In the genomic region with DNA sequence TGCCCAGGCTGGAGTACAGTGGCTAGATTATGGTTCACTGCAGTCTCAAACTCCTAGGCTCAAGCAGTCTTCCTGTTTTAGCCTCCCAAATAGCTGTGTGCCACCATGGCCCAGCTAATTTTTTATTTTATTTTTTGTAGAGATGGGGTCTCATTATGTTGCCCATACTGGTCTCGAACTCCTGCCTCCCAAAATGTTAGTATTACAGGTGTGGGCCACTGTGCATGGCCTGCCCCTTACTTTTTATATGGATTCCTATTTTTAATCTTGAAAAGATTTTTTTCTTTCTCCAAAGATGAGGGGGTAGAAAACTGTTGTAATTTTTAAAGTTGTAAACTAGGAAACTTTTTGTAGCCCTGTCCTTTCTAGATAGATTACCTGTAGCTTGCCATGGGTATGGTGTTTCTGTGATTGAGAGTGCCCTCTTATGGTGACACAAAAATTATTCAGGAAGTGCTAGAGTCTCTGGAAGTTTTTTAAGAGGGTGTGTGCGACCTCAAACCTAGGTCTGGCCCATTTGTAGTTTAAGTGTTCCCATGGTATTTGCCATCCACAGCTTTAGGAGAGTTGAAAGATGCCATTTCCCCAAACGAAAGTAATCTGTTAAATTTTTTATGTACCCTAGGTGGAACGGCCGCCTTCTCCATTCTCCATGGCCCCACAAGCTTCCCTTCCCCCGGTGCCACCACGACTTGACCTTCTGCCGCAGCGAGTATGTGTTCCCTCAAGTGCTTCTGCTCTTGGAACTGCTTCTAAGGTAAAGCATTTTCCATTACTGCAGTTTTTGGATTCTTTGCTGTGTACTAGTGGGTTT, we compare ENCODE assay signal across 8 cellular contexts. TPM values are rescaled to one million over a fixed set of nuclear protein-coding genes. Genes with fewer than 3 reads are reported as not detected.
DNase-seq lines count a peak whose midpoint lies in the region; ATAC-seq and TF ChIP-seq lines count a peak whose summit lies in the region.

No MANE protein-coding gene starts in this region.

- H3K9me3 Mint-ChIP-seq in natural killer cell = no peaks in the 10 kb centered on the region
- no peaks in the 10 kb centered on the region for H3K9me3 Mint-ChIP-seq in natural killer cell treated with Interleukin-12 subunit alpha and Interleukin-12 subunit beta and Interleukin-15 and Interleukin-18, amount 100 ng/mL, for 72 hours

- H3K27me3 Mint-ChIP-seq in natural killer cell (ENCODE audit: low read depth in 2 of 2) = no peaks in the 10 kb centered on the region
- no peaks in the 10 kb centered on the region for H3K27me3 Mint-ChIP-seq in natural killer cell treated with Interleukin-12 subunit alpha and Interleukin-12 subunit beta and Interleukin-15 and Interleukin-18, amount 100 ng/mL, for 72 hours

- peaks cover 10% of the 10 kb centered on the region for H3K36me3 Mint-ChIP-seq in natural killer cell
- peaks cover 20% of the 10 kb centered on the region for H3K36me3 Mint-ChIP-seq in natural killer cell treated with Interleukin-12 subunit alpha and Interleukin-12 subunit beta and Interleukin-15 and Interleukin-18, amount 100 ng/mL, for 72 hours

- no peak overlapping the region for H3K4me3 Mint-ChIP-seq in natural killer cell
- H3K4me3 Mint-ChIP-seq in natural killer cell treated with Interleukin-12 subunit alpha and Interleukin-12 subunit beta and Interleukin-15 and Interleukin-18, amount 100 ng/mL, for 72 hours = no peak overlapping the region

- ATAC-seq in natural killer cell (peak; percentile 57 to 64 (median 57)), left cardiac atrium (peak; percentile 68 to 82), HG03025 (IDR thresholded peaks at IDR 0.05; ENCODE audit: low FRiP score, unreplicated experiment) (no peak)
- no peak for ATAC-seq in natural killer cell treated with Interleukin-12 subunit alpha and Interleukin-12 subunit beta and Interleukin-15 and Interleukin-18, amount 100 ng/mL, for 72 hours
- ATAC-seq in stimulated activated naive CD8-positive, alpha-beta T cell treated with anti-CD3 and anti-CD28 coated beads, Interleukin-15, Interleukin-2, amounts not matched to agents 100 U/mL and 50 U/mL, for 24 hours = peak; percentile 75

- no peak overlapping the region for H3K27ac Mint-ChIP-seq in natural killer cell
- H3K27ac Mint-ChIP-seq in natural killer cell treated with Interleukin-12 subunit alpha and Interleukin-12 subunit beta and Interleukin-15 and Interleukin-18, amount 100 ng/mL, for 72 hours = no peak overlapping the region

- no peak for DNase-seq in natural killer cell
- DNase-seq in natural killer cell treated with Interleukin-12 subunit alpha and Interleukin-12 subunit beta and Interleukin-15 and Interleukin-18, amount 100 ng/mL, for 72 hours (ENCODE audit: low spot score) = no peak
- DNase-seq in left cardiac atrium = no peak
- DNase-seq in stimulated activated naive CD8-positive, alpha-beta T cell treated with anti-CD3 and anti-CD28 coated beads, Interleukin-15, Interleukin-2, amounts not matched to agents 100 U/mL and 50 U/mL, for 24 hours = no peak
- no peak for DNase-seq in stimulated activated CD4-positive, alpha-beta T cell treated with anti-CD3 and anti-CD28 coated beads, Interleukin-15, amount 100 ng/mL, for 24 hours

- H3K4me1 Mint-ChIP-seq in natural killer cell = peaks cover 13 to 20% of the 10 kb centered on the region in 2 donors
- peaks cover 9 to 18% of the 10 kb centered on the region in 2 donors for H3K4me1 Mint-ChIP-seq in natural killer cell treated with Interleukin-12 subunit alpha and Interleukin-12 subunit beta and Interleukin-15 and Interleukin-18, amount 100 ng/mL, for 72 hours (ENCODE audit: low read depth in 2 of 2)

- H3K4me3 ChIP-seq in WI38 (ENCODE audit: low read depth, low read length) = no peak overlapping the region

- intact Hi-C loops in natural killer cell (cut with micrococcal nuclease) (loop anchor here (5.0 kb wide), 1 partner anchor 77 kb away; a partner anchor contains a TSS), left cardiac atrium (cut with DNase I) (loop anchor here in 1 of 2 donors (10.0 kb wide), 1 partner anchor 80 kb away; a partner anchor contains a TSS)

- TF ChIP-seq CTCF in natural killer cell (IDR thresholded peaks at IDR 0.05) (no peak), LNCAP (IDR thresholded peaks at IDR 0.05) (peak; percentile 64; the same call in 1 of the 2 replicates), WI38 (IDR thresholded peaks at IDR 0.05; ENCODE audit: low read depth, low read length) (peak; percentile 30; the same call in 1 of the 2 replicates)

RNA-seq across cellular contexts. Expression of a gene that starts 32.4 kb away (rescaled TPM):
- total RNA-seq in natural killer cell = 1 to 10 TPM in 1 of 3 donors, under 1 TPM in 2; 0.11 to 2.0 (median 0.19) TPM
- 1 to 10 TPM in 1 of 2 donors, under 1 TPM in 1; 0.74 to 1.7 TPM for total RNA-seq in natural killer cell treated with Interleukin-12 subunit alpha and Interleukin-12 subunit beta and Interleukin-15 and Interleukin-18, amount 100 ng/mL, for 72 hours
- total RNA-seq in left cardiac atrium = 100 to 1,000 TPM; 144 to 230 TPM

RNA-seq across cellular contexts. Expression of a gene that starts 49.8 kb away (rescaled TPM):
- total RNA-seq in natural killer cell (10 to 100 TPM; 18.0 to 21.8 (median 18.1) TPM), left cardiac atrium (10 to 100 TPM; 13.2 to 14.1 TPM)
- 10 to 100 TPM; 16.6 to 32.5 TPM for total RNA-seq in natural killer cell treated with Interleukin-12 subunit alpha and Interleukin-12 subunit beta and Interleukin-15 and Interleukin-18, amount 100 ng/mL, for 72 hours

RNA-seq across cellular contexts. Expression of a gene that starts 56.1 kb away (rescaled TPM):
- total RNA-seq in natural killer cell (not detected), left cardiac atrium (10 to 100 TPM; 25.1 to 39.9 TPM)
- total RNA-seq in natural killer cell treated with Interleukin-12 subunit alpha and Interleukin-12 subunit beta and Interleukin-15 and Interleukin-18, amount 100 ng/mL, for 72 hours = not detected

Comparison
In these comparisons a context has a peak if more than half of its experiments do, and no peak if none do; other contexts are left out.
1. ATAC-seq: peak in natural killer cell (3 of 3), left cardiac atrium (2 of 2) and stimulated activated naive CD8-positive, alpha-beta T cell treated with anti-CD3 and anti-CD28 coated beads, Interleukin-15, Interleukin-2, amounts not matched to agents 100 U/mL and 50 U/mL, for 24 hours (single experiment); none in natural killer cell treated with Interleukin-12 subunit alpha and Interleukin-12 subunit beta and Interleukin-15 and Interleukin-18, amount 100 ng/mL, for 72 hours (0 of 2) and HG03025 (single experiment).
2. RNA of a gene that starts 32.4 kb away (total RNA-seq): 144 to 230 TPM in left cardiac atrium; 0.74 to 1.7 TPM in natural killer cell treated with Interleukin-12 subunit alpha and Interleukin-12 subunit beta and Interleukin-15 and Interleukin-18, amount 100 ng/mL, for 72 hours and 0.11 to 2.0 TPM in natural killer cell; every median in the first group is over 10 times any median in the second.
3. RNA of a gene that starts 56.1 kb away (total RNA-seq): 25.1 to 39.9 TPM in left cardiac atrium; not detected in natural killer cell and not detected in natural killer cell treated with Interleukin-12 subunit alpha and Interleukin-12 subunit beta and Interleukin-15 and Interleukin-18, amount 100 ng/mL, for 72 hours; every median in the first group is over 10 times any median in the second.